Comparison of ENCODE assay signal across 14 cellular contexts in the genomic region with DNA sequence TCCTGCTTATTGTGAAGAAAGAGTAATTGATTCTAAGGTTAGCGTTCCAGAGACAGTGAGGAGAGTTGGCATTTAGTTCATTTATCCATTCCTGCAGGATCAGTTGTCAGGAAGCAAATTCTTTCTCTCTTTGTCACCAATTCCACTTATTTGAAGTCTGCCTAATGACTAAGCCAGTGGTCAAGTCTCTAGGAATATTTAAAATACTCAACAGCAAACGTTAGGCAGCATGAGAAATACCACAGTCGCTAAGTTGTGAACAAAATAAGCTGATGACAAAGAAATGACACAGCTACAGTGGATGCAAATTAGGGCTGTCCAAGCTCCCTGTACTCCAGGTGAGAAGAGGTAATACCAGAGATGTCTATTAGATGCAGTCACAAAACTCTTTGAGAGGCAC. TPM values are rescaled to one million over a fixed set of nuclear protein-coding genes. Genes with fewer than 3 reads are reported as not detected.
DNase-seq lines count a peak whose midpoint lies in the region; ATAC-seq and TF ChIP-seq lines count a peak whose summit lies in the region.
"Had no signal": no experiment of that assay in that cellular context is flagged by ENCODE, and none has a peak within 500 bp of the region (broad histone marks: within the 10 kb centered on the region; RNA-seq: fewer than 3 reads in every experiment).

No MANE protein-coding gene starts in this region.

- H3K27ac ChIP-seq in breast epithelium: no peak overlapping the region
- H3K27ac ChIP-seq: testis had no signal

- no peaks in the 10 kb centered on the region for H3K9me3 Mint-ChIP-seq in MCF 10A (ENCODE audit: unreplicated experiment)
- no peaks in the 10 kb centered on the region for H3K9me3 Mint-ChIP-seq in activated naive CD4-positive, alpha-beta T cell treated with anti-CD3 and anti-CD28 coated beads, Interleukin-2, amount 10 ng/mL, durations not matched to agents 7 days and 5 days

- POLR2A ChIA-PET in MCF 10A (lab: Yijun Ruan, JAX): interaction anchor here (0.8 to 1.3 kb wide), 2 partner anchors 31 to 139 kb away, joined by 3 read pairs; no protein-coding TSS in a partner anchor

- ATAC-seq in GM21515 (IDR thresholded peaks at IDR 0.05; ENCODE audit: unreplicated experiment) (no peak), HG02852 (IDR thresholded peaks at IDR 0.05; ENCODE audit: unreplicated experiment) (no peak)
- ATAC-seq: left colon had no signal

- peaks cover 50% of the 10 kb centered on the region for H3K27me3 Mint-ChIP-seq in MCF 10A (ENCODE audit: insufficient read depth, unreplicated experiment)
- no peaks in the 10 kb centered on the region for H3K27me3 Mint-ChIP-seq in activated naive CD4-positive, alpha-beta T cell treated with anti-CD3 and anti-CD28 coated beads, Interleukin-2, amount 10 ng/mL, durations not matched to agents 7 days and 5 days

- intact Hi-C loops in MCF 10A (cut with micrococcal nuclease): no loop called here
- intact Hi-C loops in breast epithelium (cut with DNase I; ENCODE audit: low total_unique reads): no loop called here

- H3K4me1 Mint-ChIP-seq in MCF 10A (ENCODE audit: insufficient read depth, unreplicated experiment): no peaks in the 10 kb centered on the region
- no peaks in the 10 kb centered on the region for H3K4me1 Mint-ChIP-seq in activated naive CD4-positive, alpha-beta T cell treated with anti-CD3 and anti-CD28 coated beads, Interleukin-2, amount 10 ng/mL, durations not matched to agents 7 days and 5 days

- no TSS peak for BruUV-seq in MCF 10A (replicated peaks; lab: Mats Ljungman, UMichigan)

- no peak overlapping the region for H3K4me3 ChIP-seq in breast epithelium
- H3K4me3 ChIP-seq in fibroblast of pulmonary artery (replicated peaks; ENCODE audit: low read depth, low read length): no peak overlapping the region
- H3K4me3 ChIP-seq: testis had no signal

- no peak overlapping the region for H3K4me3 Mint-ChIP-seq in MCF 10A (ENCODE audit: unreplicated experiment)
- H3K4me3 Mint-ChIP-seq in activated naive CD4-positive, alpha-beta T cell treated with anti-CD3 and anti-CD28 coated beads, Interleukin-2, amount 10 ng/mL, durations not matched to agents 7 days and 5 days: no peak overlapping the region

- no peaks in the 10 kb centered on the region for H3K4me1 ChIP-seq in breast epithelium
- H3K4me1 ChIP-seq: testis had no signal

- CTCF ChIA-PET in MCF 10A (lab: Yijun Ruan, JAX): interaction anchor here (0.6 to 1.4 kb wide), 4 partner anchors 14 to 939 kb away, joined by 3 to 4 read pairs (median 4); partner anchors contain the start of gene GRPR
- CTCF ChIA-PET in activated naive CD4-positive, alpha-beta T cell treated with anti-CD3 and anti-CD28 coated beads, Interleukin-2, amount 10 ng/mL, durations not matched to agents 7 days and 5 days (lab: Charles Lee): no interaction called here

- H3K27me3 ChIP-seq in breast epithelium: peaks cover 0 to 28% of the 10 kb centered on the region in 2 donors
- H3K27me3 ChIP-seq: testis had no signal

- no peak for TF ChIP-seq POLR2A in breast epithelium (IDR thresholded peaks at IDR 0.05)

- TF ChIP-seq CTCF in MCF 10A (IDR thresholded peaks at IDR 0.05; ENCODE audit: unreplicated experiment): no peak
- TF ChIP-seq CTCF in breast epithelium (IDR thresholded peaks at IDR 0.05): no peak
- no peak for TF ChIP-seq CTCF in fibroblast of pulmonary artery (IDR thresholded peaks at IDR 0.05; ENCODE audit: low read length, missing control alignments)

- H3K9me3 ChIP-seq in breast epithelium: no peaks in the 10 kb centered on the region
- H3K9me3 ChIP-seq: testis had no signal

- H3K36me3 ChIP-seq in breast epithelium: no peaks in the 10 kb centered on the region

- H3K27ac Mint-ChIP-seq in MCF 10A (ENCODE audit: low read depth, unreplicated experiment): no peak overlapping the region
- no peak overlapping the region for H3K27ac Mint-ChIP-seq in activated naive CD4-positive, alpha-beta T cell treated with anti-CD3 and anti-CD28 coated beads, Interleukin-2, amount 10 ng/mL, durations not matched to agents 7 days and 5 days

- H3K36me3 Mint-ChIP-seq in MCF 10A (ENCODE audit: insufficient read depth, unreplicated experiment): no peaks in the 10 kb centered on the region
- no peaks in the 10 kb centered on the region for H3K36me3 Mint-ChIP-seq in activated naive CD4-positive, alpha-beta T cell treated with anti-CD3 and anti-CD28 coated beads, Interleukin-2, amount 10 ng/mL, durations not matched to agents 7 days and 5 days

- DNase-seq in MCF 10A (ENCODE audit: unreplicated experiment) (peak; percentile 55), breast epithelium (ENCODE audit: low spot score in 2 of 2) (no peak), SW 1271 (lab: John Stamatoyannopoulos, UW) (peak; percentile 48 to 84), fibroblast of pulmonary artery (ENCODE audit: low read depth) (peak; percentile 54), stromal cell of bone marrow (ENCODE audit: low read depth) (peak; percentile 38)
- no peak for DNase-seq in activated naive CD4-positive, alpha-beta T cell treated with anti-CD3 and anti-CD28 coated beads, Interleukin-2, amount 10 ng/mL, durations not matched to agents 7 days and 5 days
- DNase-seq: activated CD4-positive, alpha-beta T cell treated with anti-CD3 and anti-CD28 coated beads for 1 hour; effector CD8-positive, alpha-beta T cell; left colon; NCI-H2081; RPMI8226; testis had no signal

RNA-seq across cellular contexts. Expression of gene MAGEB17, which starts 6.6 kb away (rescaled TPM):
- not detected in 2 replicates for total RNA-seq in MCF 10A (2022)
- under 1 TPM in 2 of 3 donors, not detected in 1; 0.33 to 0.44 TPM for total RNA-seq in breast epithelium
- total RNA-seq: left colon had no signal

RNA-seq across cellular contexts. Expression of gene GRPR, which starts 37.4 kb away (rescaled TPM):
- total RNA-seq in MCF 10A (2022): not detected in 2 replicates
- total RNA-seq in breast epithelium: 1 to 10 TPM in 2 of 3 donors, not detected in 1; 5.3 to 6.2 TPM

Comparison
In these comparisons a context has a peak if more than half of its experiments do, and no peak if none do; other contexts are left out.
1. DNase-seq: peak in MCF 10A (single experiment), SW 1271 (2 of 2), fibroblast of pulmonary artery (single experiment) and stromal cell of bone marrow (single experiment); none in breast epithelium (0 of 2) and activated naive CD4-positive, alpha-beta T cell treated with anti-CD3 and anti-CD28 coated beads, Interleukin-2, amount 10 ng/mL, durations not matched to agents 7 days and 5 days (single experiment).